2 cellular contexts compared by ENCODE assay signal in genomic region chr22:42960146-42960509, GRCh38.
TF ChIP-seq lines count a peak whose summit lies in the region.

No MANE protein-coding gene starts in this region.

TF ChIP-seq in GM12878, 131 proteins besides CTCF, POLR2A, EP300 and RAD21:
- TF ChIP-seq SKIL (IDR thresholded peaks at IDR 0.05; ENCODE audit: low read depth, poor library complexity, severe bottlenecking) (no peak), IRF4 (IDR thresholded peaks at IDR 0.05; ENCODE audit: low read depth, low read length) (no peak), MYB (IDR thresholded peaks at IDR 0.05; ENCODE audit: borderline replicate concordance, low read depth, low read length) (no peak), HDGF (IDR thresholded peaks at IDR 0.05) (no peak), ZBTB33 (IDR thresholded peaks at IDR 0.05) (no peak), KDM1A (IDR thresholded peaks at IDR 0.05; ENCODE audit: borderline replicate concordance) (no peak), POLR2AphosphoS2 (IDR thresholded peaks at IDR 0.05; ENCODE audit: low read depth, low read length) (no peak), NFIC (IDR thresholded peaks at IDR 0.05; ENCODE audit: low read depth, low read length) (no peak), NBN (IDR thresholded peaks at IDR 0.05) (no peak), ZBTB11 (CRISPR knock-in tag; IDR thresholded peaks at IDR 0.05) (no peak), NFXL1 (IDR thresholded peaks at IDR 0.05; ENCODE audit: borderline replicate concordance) (no peak), POLR2AphosphoS5 (IDR thresholded peaks at IDR 0.05; ENCODE audit: low read length) (no peak), CHD4 (IDR thresholded peaks at IDR 0.05) (no peak), HDAC6 (IDR thresholded peaks at IDR 0.05; ENCODE audit: unreplicated experiment) (no peak), IKZF1 (conservative IDR thresholded peaks at IDR 0.05) (no peak)

TF ChIP-seq in liver, 16 proteins besides CTCF, POLR2A, EP300 and RAD21 (continued from another document):
- TF ChIP-seq EGR1 (IDR thresholded peaks at IDR 0.05; ENCODE audit: low read depth in 2 of 2) (no peak), REST (IDR thresholded peaks at IDR 0.05) (no peak)
